In genomic region chr7:7639847-7640220, GRCh38 we compare ENCODE assay signal across 8 cellular contexts. TPM values are rescaled to one million over a fixed set of nuclear protein-coding genes. Genes with fewer than 3 reads are reported as not detected.
A peak's percentile ranks its signal among the peaks of the same experiment; 100 is the strongest.
DNase-seq lines count a peak whose midpoint lies in the region; ATAC-seq and TF ChIP-seq lines count a peak whose summit lies in the region.

No MANE protein-coding gene starts in this region.

- peak overlapping the region; percentile 80 to 90 (median 84) for H3K4me3 ChIP-seq in fibroblast of lung (replicated peaks in 1 of 4; ENCODE audit: control extremely low read depth in 1 of 4, insufficient read depth in 1 of 4, low read depth in 3 of 4, low read length in 4 of 4)
- peak overlapping the region; percentile 88 for H3K4me3 ChIP-seq in neutrophil (ENCODE audit: low read depth in 1 of 2, low read length in 1 of 2)

- peaks cover 46% of the 10 kb centered on the region for H3K36me3 Mint-ChIP-seq in activated CD8-positive, alpha-beta T cell treated with anti-CD3 and anti-CD28 coated beads for 36 hours (ENCODE audit: low read depth)

- intact Hi-C loops in activated CD8-positive, alpha-beta T cell treated with anti-CD3 and anti-CD28 coated beads for 36 hours (cut with micrococcal nuclease): loop anchor here (5.0 to 10.0 kb wide), 2 partner anchors 73 to 355 kb away; partner anchors contain the start of gene MIOS

- no peaks in the 10 kb centered on the region for H3K27me3 ChIP-seq in fibroblast of lung (ENCODE audit: control insufficient read depth, insufficient read depth, low read length)
- H3K27me3 ChIP-seq in neutrophil: no peaks in the 10 kb centered on the region

- peaks cover 37% of the 10 kb centered on the region for H3K4me1 Mint-ChIP-seq in activated CD8-positive, alpha-beta T cell treated with anti-CD3 and anti-CD28 coated beads for 36 hours (ENCODE audit: low read depth)

- peaks cover 3% of the 10 kb centered on the region for H3K79me2 ChIP-seq in fibroblast of lung (ENCODE audit: control insufficient read depth, insufficient read depth, low read length)

- peak overlapping the region; percentile 99 for H3K27ac Mint-ChIP-seq in activated CD8-positive, alpha-beta T cell treated with anti-CD3 and anti-CD28 coated beads for 36 hours

- H3K27ac ChIP-seq in fibroblast of lung (ENCODE audit: insufficient read depth, low read length): peak overlapping the region; percentile 87
- peak overlapping the region; percentile 92 for H3K27ac ChIP-seq in neutrophil

- no peaks in the 10 kb centered on the region for H3K4me1 ChIP-seq in fibroblast of lung (ENCODE audit: control insufficient read depth, extremely low read depth, insufficient read depth, low read length)
- H3K4me1 ChIP-seq in neutrophil (ENCODE audit: control insufficient read depth in 1 of 2, insufficient read depth in 1 of 2, low read depth in 1 of 2, low read length in 1 of 2): peaks cover 22 to 23% of the 10 kb centered on the region in 2 experiments

- peak; percentile 17 for ATAC-seq in activated CD8-positive, alpha-beta T cell treated with anti-CD3 and anti-CD28 coated beads for 36 hours
- ATAC-seq in GM19467 (IDR thresholded peaks at IDR 0.05; ENCODE audit: unreplicated experiment): no peak

- peak overlapping the region; percentile 89 for H3K4me3 Mint-ChIP-seq in activated CD8-positive, alpha-beta T cell treated with anti-CD3 and anti-CD28 coated beads for 36 hours

- H3K4me2 ChIP-seq in fibroblast of lung (ENCODE audit: extremely low read depth, insufficient read depth, low read length): peak overlapping the region; percentile 81

- DNase-seq in DMS 273 (lab: John Stamatoyannopoulos, UW; ENCODE audit: unreplicated experiment): peak; percentile 83
- no peak for DNase-seq in DMS 273 treated with DMSO at 0.1 percent for 48 hours (lab: John Stamatoyannopoulos, UW)
- DNase-seq in LoVo (ENCODE audit: low spot score): peak; percentile 49
- DNase-seq in activated CD8-positive, alpha-beta T cell treated with anti-CD3 and anti-CD28 coated beads for 36 hours: peak; percentile 71
- peak; percentile 20 to 43 for DNase-seq in fibroblast of lung (ENCODE audit: low read depth in 2 of 2)
- no peak for DNase-seq in DMS153 (lab: John Stamatoyannopoulos, UW)

- H3K9me3 ChIP-seq in fibroblast of lung (ENCODE audit: control insufficient read depth, insufficient read depth, low read depth, low read length) (no peaks in the 10 kb centered on the region), neutrophil (no peaks in the 10 kb centered on the region)

- H2AFZ ChIP-seq in fibroblast of lung (ENCODE audit: low read length): peak overlapping the region; percentile 99

- peak overlapping the region; percentile 67 for H3K9ac ChIP-seq in fibroblast of lung (ENCODE audit: insufficient read depth, low read length)

- TF ChIP-seq CTCF in activated CD8-positive, alpha-beta T cell treated with anti-CD3 and anti-CD28 coated beads for 36 hours (IDR thresholded peaks at IDR 0.05): no peak
- no peak for TF ChIP-seq CTCF in fibroblast of lung (conservative IDR thresholded peaks at IDR 0.05 in 1 of 2, IDR thresholded peaks at IDR 0.05 in 1 of 2; ENCODE audit: low read depth in 1 of 2, low read length in 2 of 2)
- TF ChIP-seq CTCF in neutrophil (IDR thresholded peaks at IDR 0.05): no peak

- H3K36me3 ChIP-seq in fibroblast of lung (ENCODE audit: control insufficient read depth, insufficient read depth, low read length) (no peaks in the 10 kb centered on the region), neutrophil (no peaks in the 10 kb centered on the region)

- no peaks in the 10 kb centered on the region for H4K20me1 ChIP-seq in fibroblast of lung (ENCODE audit: control insufficient read depth, extremely low read depth, insufficient read depth, low read length)

- H3K27me3 Mint-ChIP-seq in activated CD8-positive, alpha-beta T cell treated with anti-CD3 and anti-CD28 coated beads for 36 hours: no peaks in the 10 kb centered on the region

- POLR2A ChIA-PET in activated CD8-positive, alpha-beta T cell treated with anti-CD3 and anti-CD28 coated beads for 36 hours (lab: Charles Lee): interaction anchor here (0.6 to 2.7 kb wide), 12 partner anchors 22 to 486 kb away, joined by 3 to 11 read pairs (median 4); partner anchors contain the start of gene RPA3

- CTCF ChIA-PET in activated CD8-positive, alpha-beta T cell treated with anti-CD3 and anti-CD28 coated beads for 36 hours (lab: Charles Lee): interaction anchor here (1.2 kb wide), 2 partner anchors 72 to 124 kb away, joined by 3 read pairs; no protein-coding TSS in a partner anchor

- no peaks in the 10 kb centered on the region for H3K9me3 Mint-ChIP-seq in activated CD8-positive, alpha-beta T cell treated with anti-CD3 and anti-CD28 coated beads for 36 hours

RNA-seq across cellular contexts. Expression of gene UMAD1, which starts 0.7 kb away (rescaled TPM):
- 10 to 100 TPM; 10.1 to 11.1 TPM for total RNA-seq in activated CD8-positive, alpha-beta T cell treated with anti-CD3 and anti-CD28 coated beads for 36 hours
- 9.8 and 12.4 TPM in 2 replicates for total RNA-seq in fibroblast of lung
- 18.2 and 19.8 TPM in 2 replicates for polyA plus RNA-seq in fibroblast of lung
- 9.0 and 9.6 TPM in 2 replicates for polyA plus RNA-seq in fibroblast of lung (2012)
- 1.1 and 6.6 TPM in 2 replicates for polyA minus RNA-seq in fibroblast of lung (ENCODE audit: low replicate concordance)

Comparison
In these comparisons a context has a peak if more than half of its experiments do, and no peak if none do; other contexts are left out.
1. DNase-seq: peak in DMS 273 (single experiment), LoVo (single experiment), activated CD8-positive, alpha-beta T cell treated with anti-CD3 and anti-CD28 coated beads for 36 hours (single experiment) and fibroblast of lung (2 of 2); none in DMS 273 treated with DMSO at 0.1 percent for 48 hours (single experiment) and DMS153 (single experiment).